In the genomic region with DNA sequence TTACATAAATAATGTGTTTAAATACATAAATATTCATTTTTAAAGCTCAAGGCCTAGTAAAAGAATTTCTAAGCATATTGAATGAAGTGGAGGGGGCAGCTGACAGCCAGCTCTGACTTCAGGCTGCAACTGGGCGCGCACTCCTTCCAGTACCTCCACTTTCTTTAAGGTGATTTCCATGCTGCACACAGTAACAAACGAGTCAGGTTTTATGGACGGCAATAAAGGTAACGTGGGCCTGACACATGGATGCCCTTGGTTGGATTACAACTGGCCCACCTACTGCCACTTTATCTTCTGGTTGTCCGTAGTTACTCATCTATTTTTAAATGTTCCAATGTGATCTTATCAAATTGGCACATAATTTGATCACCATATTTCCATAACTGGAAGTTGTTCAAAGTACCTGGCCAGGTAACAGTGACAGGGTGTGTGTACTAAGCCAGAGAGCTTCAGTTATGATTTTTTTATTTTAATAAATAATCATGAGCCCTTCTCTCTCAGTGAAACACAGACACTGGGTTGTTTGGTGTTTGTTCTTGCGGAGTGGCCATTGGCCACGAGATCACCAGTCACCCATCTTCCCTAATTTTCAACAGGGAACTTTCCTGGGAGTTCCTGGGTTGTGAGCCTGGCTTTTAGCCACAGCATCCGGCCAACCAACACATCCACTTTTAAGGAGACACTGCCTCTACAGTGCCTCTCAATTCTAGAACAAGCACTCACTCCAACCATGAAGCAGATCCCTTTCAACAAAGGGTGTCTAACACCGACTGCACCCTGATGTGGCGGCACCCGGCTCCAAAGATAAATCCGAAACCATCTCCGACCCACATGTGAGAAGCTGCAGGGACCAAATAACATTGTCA, we compare ENCODE assay signal across 11 cellular contexts. TPM values are rescaled to one million over a fixed set of nuclear protein-coding genes. Genes with fewer than 3 reads are reported as not detected.
DNase-seq lines count a peak whose midpoint lies in the region; ATAC-seq and TF ChIP-seq lines count a peak whose summit lies in the region.
"Had no signal": no experiment of that assay in that cellular context is flagged by ENCODE, and none has a peak within 500 bp of the region (broad histone marks: within the 10 kb centered on the region; RNA-seq: fewer than 3 reads in every experiment).

No MANE protein-coding gene starts in this region.

- H3K4me1 ChIP-seq in breast epithelium, result no peaks in the 10 kb centered on the region

- H3K9me3 ChIP-seq in breast epithelium, result no peaks in the 10 kb centered on the region

- H3K36me3 Mint-ChIP-seq in activated naive CD4-positive, alpha-beta T cell treated with anti-CD3 and anti-CD28 coated beads, Interleukin-2, amount 10 ng/mL, durations not matched to agents 7 days and 5 days, result peaks cover 20% of the 10 kb centered on the region
- H3K36me3 Mint-ChIP-seq in activated naive CD4-positive, alpha-beta T cell treated with anti-CD3 and anti-CD28 coated beads, Interleukin-2, amount 50 U/mL, for 72 hours, result peaks cover 16 to 53% of the 10 kb centered on the region in 2 donors
- H3K36me3 Mint-ChIP-seq in dendritic cell treated with granulocyte-macrophage colony-stimulating factor and Interleukin-4, amounts not matched to agents 40 ng/mL and 50 ng/mL, for 4 days (ENCODE audit: low read depth), result peaks cover 14% of the 10 kb centered on the region
- H3K36me3 Mint-ChIP-seq in mesothelial cell of epicardium, result peaks cover 16% of the 10 kb centered on the region
- peaks cover 12% of the 10 kb centered on the region for H3K36me3 Mint-ChIP-seq in type B pancreatic cell

- intact Hi-C loops in dendritic cell treated with granulocyte-macrophage colony-stimulating factor and Interleukin-4, amounts not matched to agents 40 ng/mL and 50 ng/mL, for 4 days (cut with micrococcal nuclease), result loop anchor here (2.0 kb wide), 1 partner anchor 50 kb away; the partner anchor contains the start of gene FOXN3
- intact Hi-C loops in breast epithelium (cut with DNase I; ENCODE audit: low total_unique reads), result no loop called here

- H3K27ac ChIP-seq in breast epithelium, result no peak overlapping the region

- DNase-seq in activated naive CD4-positive, alpha-beta T cell treated with anti-CD3 and anti-CD28 coated beads, Interleukin-2, amount 10 ng/mL, durations not matched to agents 7 days and 5 days, result no peak
- DNase-seq in activated naive CD4-positive, alpha-beta T cell treated with anti-CD3 and anti-CD28 coated beads, Interleukin-2, amount 50 U/mL, for 72 hours (ENCODE audit: low spot score in 2 of 2), result no peak
- DNase-seq in mesothelial cell of epicardium (ENCODE audit: low spot score in 2 of 2, unreplicated experiment in 2 of 2), result peak in 1 of 2 experiments; percentile 3
- no peak for DNase-seq in type B pancreatic cell (ENCODE audit: extremely low spot score, unreplicated experiment)
- DNase-seq in breast epithelium (ENCODE audit: low spot score in 2 of 2), result no peak
- DNase-seq: activated CD4-positive, CD25-positive, alpha-beta regulatory T cell; foreskin melanocyte; NCI-H1048 had no signal

- H3K4me3 ChIP-seq in breast epithelium, result no peak overlapping the region

- H3K27me3 Mint-ChIP-seq in activated naive CD4-positive, alpha-beta T cell treated with anti-CD3 and anti-CD28 coated beads, Interleukin-2, amount 10 ng/mL, durations not matched to agents 7 days and 5 days, result no peaks in the 10 kb centered on the region
- no peaks in the 10 kb centered on the region for H3K27me3 Mint-ChIP-seq in dendritic cell treated with granulocyte-macrophage colony-stimulating factor and Interleukin-4, amounts not matched to agents 40 ng/mL and 50 ng/mL, for 4 days
- H3K27me3 Mint-ChIP-seq in mesothelial cell of epicardium (ENCODE audit: low read depth), result no peaks in the 10 kb centered on the region
- no peaks in the 10 kb centered on the region for H3K27me3 Mint-ChIP-seq in type B pancreatic cell

- H3K27ac Mint-ChIP-seq in activated naive CD4-positive, alpha-beta T cell treated with anti-CD3 and anti-CD28 coated beads, Interleukin-2, amount 10 ng/mL, durations not matched to agents 7 days and 5 days, result peak overlapping the region; percentile 49
- H3K27ac Mint-ChIP-seq in activated naive CD4-positive, alpha-beta T cell treated with anti-CD3 and anti-CD28 coated beads, Interleukin-2, amount 50 U/mL, for 72 hours, result no peak overlapping the region
- peak overlapping the region; percentile 77 for H3K27ac Mint-ChIP-seq in dendritic cell treated with granulocyte-macrophage colony-stimulating factor and Interleukin-4, amounts not matched to agents 40 ng/mL and 50 ng/mL, for 4 days
- H3K27ac Mint-ChIP-seq in mesothelial cell of epicardium, result peak overlapping the region; percentile 67
- H3K27ac Mint-ChIP-seq in type B pancreatic cell, result peak overlapping the region; percentile 43

- no peaks in the 10 kb centered on the region for H3K36me3 ChIP-seq in breast epithelium

- H3K4me1 Mint-ChIP-seq in activated naive CD4-positive, alpha-beta T cell treated with anti-CD3 and anti-CD28 coated beads, Interleukin-2, amount 10 ng/mL, durations not matched to agents 7 days and 5 days, result peaks cover 40% of the 10 kb centered on the region
- H3K4me1 Mint-ChIP-seq in dendritic cell treated with granulocyte-macrophage colony-stimulating factor and Interleukin-4, amounts not matched to agents 40 ng/mL and 50 ng/mL, for 4 days (ENCODE audit: low read depth), result peaks cover 66% of the 10 kb centered on the region
- peaks cover 22% of the 10 kb centered on the region for H3K4me1 Mint-ChIP-seq in mesothelial cell of epicardium
- H3K4me1 Mint-ChIP-seq in type B pancreatic cell (ENCODE audit: unreplicated experiment), result peaks cover 34% of the 10 kb centered on the region

- H3K9me3 Mint-ChIP-seq in activated naive CD4-positive, alpha-beta T cell treated with anti-CD3 and anti-CD28 coated beads, Interleukin-2, amount 10 ng/mL, durations not matched to agents 7 days and 5 days, result peaks cover 4% of the 10 kb centered on the region
- peaks cover 0 to 6% of the 10 kb centered on the region in 2 donors for H3K9me3 Mint-ChIP-seq in activated naive CD4-positive, alpha-beta T cell treated with anti-CD3 and anti-CD28 coated beads, Interleukin-2, amount 50 U/mL, for 72 hours
- no peaks in the 10 kb centered on the region for H3K9me3 Mint-ChIP-seq in dendritic cell treated with granulocyte-macrophage colony-stimulating factor and Interleukin-4, amounts not matched to agents 40 ng/mL and 50 ng/mL, for 4 days
- H3K9me3 Mint-ChIP-seq in mesothelial cell of epicardium (peaks cover 6% of the 10 kb centered on the region), type B pancreatic cell (peaks cover 5% of the 10 kb centered on the region)

- no peak overlapping the region for H3K4me3 Mint-ChIP-seq in activated naive CD4-positive, alpha-beta T cell treated with anti-CD3 and anti-CD28 coated beads, Interleukin-2, amount 10 ng/mL, durations not matched to agents 7 days and 5 days
- no peak overlapping the region for H3K4me3 Mint-ChIP-seq in dendritic cell treated with granulocyte-macrophage colony-stimulating factor and Interleukin-4, amounts not matched to agents 40 ng/mL and 50 ng/mL, for 4 days
- H3K4me3 Mint-ChIP-seq in mesothelial cell of epicardium (no peak overlapping the region), type B pancreatic cell (no peak overlapping the region)

- ATAC-seq in activated naive CD4-positive, alpha-beta T cell treated with anti-CD3 and anti-CD28 coated beads, Interleukin-2, amount 50 U/mL, for 72 hours, result no peak
- ATAC-seq in HG03439 (IDR thresholded peaks at IDR 0.05; ENCODE audit: unreplicated experiment) (no peak), GM19328 (IDR thresholded peaks at IDR 0.05; ENCODE audit: unreplicated experiment) (no peak)

- CTCF ChIA-PET in activated naive CD4-positive, alpha-beta T cell treated with anti-CD3 and anti-CD28 coated beads, Interleukin-2, amount 10 ng/mL, durations not matched to agents 7 days and 5 days (lab: Charles Lee), result interaction anchor here (1.1 kb wide), 1 partner anchor 63 kb away, joined by 4 read pairs; no protein-coding TSS in a partner anchor

- TF ChIP-seq CTCF in mesothelial cell of epicardium (IDR thresholded peaks at IDR 0.05; ENCODE audit: unreplicated experiment) (no peak), type B pancreatic cell (conservative IDR thresholded peaks at IDR 0.05) (no peak), breast epithelium (IDR thresholded peaks at IDR 0.05) (no peak)

- H3K27me3 ChIP-seq in breast epithelium, result no peaks in the 10 kb centered on the region

- TF ChIP-seq POLR2A in breast epithelium (IDR thresholded peaks at IDR 0.05), result no peak

RNA-seq across cellular contexts. Expression of gene FOXN3, which starts 50.2 kb away (rescaled TPM):
- 100 to 1,000 TPM in 1 of 2 donors, 10 to 100 TPM in 1; 75.3 to 104 TPM for total RNA-seq in activated naive CD4-positive, alpha-beta T cell treated with anti-CD3 and anti-CD28 coated beads, Interleukin-2, amount 50 U/mL, for 72 hours
- total RNA-seq in mesothelial cell of epicardium (114 to 124 TPM (median 120 TPM) in 3 replicates), type B pancreatic cell (ENCODE audit: low replicate concordance) (40.4 and 73.5 TPM in 2 replicates), breast epithelium (100 to 1,000 TPM in 1 of 3 donors, 10 to 100 TPM in 2; 70.7 to 180 (median 80.3) TPM)

Comparison
In these comparisons a context has a peak if more than half of its experiments do, and no peak if none do; other contexts are left out.
1. H3K27ac Mint-ChIP-seq: peak in activated naive CD4-positive, alpha-beta T cell treated with anti-CD3 and anti-CD28 coated beads, Interleukin-2, amount 10 ng/mL, durations not matched to agents 7 days and 5 days (single experiment), dendritic cell treated with granulocyte-macrophage colony-stimulating factor and Interleukin-4, amounts not matched to agents 40 ng/mL and 50 ng/mL, for 4 days (single experiment), mesothelial cell of epicardium (single experiment) and type B pancreatic cell (single experiment); none in activated naive CD4-positive, alpha-beta T cell treated with anti-CD3 and anti-CD28 coated beads, Interleukin-2, amount 50 U/mL, for 72 hours (0 of 2).